Comparison of ENCODE assay signal across 11 cellular contexts in genomic region chr19:51751655-51752054, GRCh38. TPM values are rescaled to one million over a fixed set of nuclear protein-coding genes. Genes with fewer than 3 reads are reported as not detected.
A peak's percentile ranks its signal among the peaks of the same experiment; 100 is the strongest.
DNase-seq lines count a peak whose midpoint lies in the region; ATAC-seq and TF ChIP-seq lines count a peak whose summit lies in the region.
"Had no signal": no experiment of that assay in that cellular context is flagged by ENCODE, and none has a peak within 500 bp of the region (broad histone marks: within the 10 kb centered on the region; RNA-seq: fewer than 3 reads in every experiment).

A gene with protein sequence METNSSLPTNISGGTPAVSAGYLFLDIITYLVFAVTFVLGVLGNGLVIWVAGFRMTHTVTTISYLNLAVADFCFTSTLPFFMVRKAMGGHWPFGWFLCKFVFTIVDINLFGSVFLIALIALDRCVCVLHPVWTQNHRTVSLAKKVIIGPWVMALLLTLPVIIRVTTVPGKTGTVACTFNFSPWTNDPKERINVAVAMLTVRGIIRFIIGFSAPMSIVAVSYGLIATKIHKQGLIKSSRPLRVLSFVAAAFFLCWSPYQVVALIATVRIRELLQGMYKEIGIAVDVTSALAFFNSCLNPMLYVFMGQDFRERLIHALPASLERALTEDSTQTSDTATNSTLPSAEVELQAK (minus strand): TSS chr19:51751878. CDS start chr19:51746994, 4,884 bp downstream.

- H3K27me3 Mint-ChIP-seq in nephron progenitor cell (ENCODE audit: low read depth, poor library complexity), result no peaks in the 10 kb centered on the region
- H3K27me3 Mint-ChIP-seq in naive thymus-derived CD8-positive, alpha-beta T cell, result peaks cover 6 to 40% (median 11%) of the 10 kb centered on the region in 5 donors

- H3K27me3 ChIP-seq in layer of hippocampus (ENCODE audit: control insufficient read depth, insufficient read depth, low read length), result no peaks in the 10 kb centered on the region

- no peak for TF ChIP-seq CTCF in astrocyte of the spinal cord (IDR thresholded peaks at IDR 0.05; ENCODE audit: low read depth, low read length)
- no peak for TF ChIP-seq CTCF in nephron progenitor cell (IDR thresholded peaks at IDR 0.05)

- DNase-seq in LHCN-M2 (ENCODE audit: low read depth) (peak; percentile 96), astrocyte of the spinal cord (ENCODE audit: low read depth, low spot score) (peak; percentile 18), substantia nigra (lab: John Stamatoyannopoulos, UW) (peak in 4 of 49 donors; percentile 10 to 26 (median 16)), nephron progenitor cell (no peak), NCI-H1417 treated with DMSO at 0.1 percent for 48 hours (lab: John Stamatoyannopoulos, UW) (no peak)
- DNase-seq in naive thymus-derived CD8-positive, alpha-beta T cell, result no peak
- DNase-seq: NCI-H2081 treated with DMSO at 0.1 percent for 48 hours had no signal

- H3K36me3 Mint-ChIP-seq in nephron progenitor cell (ENCODE audit: low read depth), result no peaks in the 10 kb centered on the region
- H3K36me3 Mint-ChIP-seq in naive thymus-derived CD8-positive, alpha-beta T cell, result peaks cover 0 to 16% (median 0%) of the 10 kb centered on the region in 3 donors

- H3K4me3 Mint-ChIP-seq in nephron progenitor cell, result no peak within 1 kb of the TSS
- H3K4me3 Mint-ChIP-seq in naive thymus-derived CD8-positive, alpha-beta T cell, result peak within 1 kb of the TSS in 1 of 10 donors; percentile 64
- H3K4me3 Mint-ChIP-seq: activated T-helper 1 cell treated with anti-CD3 and anti-CD28 coated beads, Interleukin-12 subunit alpha, Interleukin-12 subunit beta, Interleukin-2, Interleukin-4 antibody, amounts not matched to agents 30 ng/mL and 10 ng/mL and 1 ng/mL, durations not matched to agents 14 hours and 24 hours and 36 hours had no signal

- peak within 1 kb of the TSS; percentile 38 for H3K27ac ChIP-seq in layer of hippocampus (ENCODE audit: low read depth, low read length)
- H3K27ac ChIP-seq in substantia nigra (ENCODE audit: low read depth, low read length, poor library complexity, severe bottlenecking), result peak within 1 kb of the TSS; percentile 39

- POLR2A ChIA-PET in naive thymus-derived CD8-positive, alpha-beta T cell (lab: Charles Lee), result interaction anchor here (0.5 kb wide), 1 partner anchor 76 kb away, joined by 3 read pairs; no protein-coding TSS in a partner anchor

- H3K4me3 ChIP-seq in astrocyte of the spinal cord (ENCODE audit: low read depth, low read length), result no peak within 1 kb of the TSS

- peaks cover 74% of the 10 kb centered on the region for H3K9me3 Mint-ChIP-seq in nephron progenitor cell
- H3K9me3 Mint-ChIP-seq in naive thymus-derived CD8-positive, alpha-beta T cell, result peaks cover 0 to 24% (median 9%) of the 10 kb centered on the region in 9 donors

- in situ Hi-C loops in astrocyte of the spinal cord (cut with HindIII; ENCODE audit: low sequenced_read_pairs), result no loop called here

- H3K27ac Mint-ChIP-seq in nephron progenitor cell, result no peak within 1 kb of the TSS
- H3K27ac Mint-ChIP-seq in naive thymus-derived CD8-positive, alpha-beta T cell, result no peak within 1 kb of the TSS
- H3K27ac Mint-ChIP-seq: activated T-helper 1 cell treated with anti-CD3 and anti-CD28 coated beads, Interleukin-12 subunit alpha, Interleukin-12 subunit beta, Interleukin-2, Interleukin-4 antibody, amounts not matched to agents 30 ng/mL and 10 ng/mL and 1 ng/mL, durations not matched to agents 14 hours and 24 hours and 36 hours had no signal

- no peak for ATAC-seq in naive thymus-derived CD8-positive, alpha-beta T cell
- no peak for ATAC-seq in HG02885 (IDR thresholded peaks at IDR 0.05; ENCODE audit: poor library complexity, unreplicated experiment)

- no peaks in the 10 kb centered on the region for H3K4me1 Mint-ChIP-seq in nephron progenitor cell
- peaks cover 0 to 5% (median 0%) of the 10 kb centered on the region in 4 donors for H3K4me1 Mint-ChIP-seq in naive thymus-derived CD8-positive, alpha-beta T cell

RNA-seq across cellular contexts. Expression of the gene that starts here (rescaled TPM):
- total RNA-seq in LHCN-M2 (2014; rRNA removed), result 9.7 and 10.9 TPM in 2 replicates
- polyA plus RNA-seq in LHCN-M2 (2012), result 4.5 TPM
- total RNA-seq in naive thymus-derived CD8-positive, alpha-beta T cell, result not detected
- polyA plus RNA-seq in naive thymus-derived CD8-positive, alpha-beta T cell, result under 1 TPM in 2 of 3 donors, not detected in 1; 0.11 to 0.49 TPM
- total RNA-seq: activated T-helper 1 cell treated with anti-CD3 and anti-CD28 coated beads, Interleukin-12 subunit alpha, Interleukin-12 subunit beta, Interleukin-2, Interleukin-4 antibody, amounts not matched to agents 30 ng/mL and 10 ng/mL and 1 ng/mL, durations not matched to agents 14 hours and 24 hours and 36 hours; T-helper 1 cell treated with Interleukin-12 subunit alpha and Interleukin-12 subunit beta and Interleukin-4 antibody, amounts not matched to agents 30 ng/mL and 1 ng/mL, for 36 hours had no signal

Comparison
In these comparisons a context has a peak if more than half of its experiments do, and no peak if none do; other contexts are left out.
1. RNA of the gene that starts here (total RNA-seq): 9.7 to 10.9 TPM in LHCN-M2; not detected in naive thymus-derived CD8-positive, alpha-beta T cell; every median in the first group is over 10 times any median in the second.
2. DNase-seq: peak in LHCN-M2 (single experiment) and astrocyte of the spinal cord (single experiment); none in nephron progenitor cell (single experiment), naive thymus-derived CD8-positive, alpha-beta T cell (0 of 10) and NCI-H1417 treated with DMSO at 0.1 percent for 48 hours (single experiment).